ENCODE assay signal across 10 cellular contexts in genomic region chr5:139690385-139691274, GRCh38. TPM values are rescaled to one million over a fixed set of nuclear protein-coding genes. Genes with fewer than 3 reads are reported as not detected.
A peak's percentile ranks its signal among the peaks of the same experiment; 100 is the strongest.
DNase-seq lines count a peak whose midpoint lies in the region; ATAC-seq and TF ChIP-seq lines count a peak whose summit lies in the region.
"Had no signal": no experiment of that assay in that cellular context is flagged by ENCODE, and none has a peak within 500 bp of the region (broad histone marks: within the 10 kb centered on the region; RNA-seq: fewer than 3 reads in every experiment).

No MANE protein-coding gene starts in this region.

- intact Hi-C loops in A673 (cut with micrococcal nuclease; ENCODE audit: unreplicated experiment): loop anchor here (1.0 kb wide), 1 partner anchor 57 kb away; no protein-coding TSS in a partner anchor
- intact Hi-C loops in dorsolateral prefrontal cortex (cut with DNase I): loop anchor here (1.0 to 10.0 kb wide), 4 partner anchors 53 to 266 kb away; no protein-coding TSS in a partner anchor

- no peaks in the 10 kb centered on the region for H3K36me3 Mint-ChIP-seq in activated T-cell treated with anti-CD3 and anti-CD28 coated beads, Interleukin-2, amount 50 U/mL, for 4 hours (ENCODE audit: insufficient read depth)
- H3K36me3 Mint-ChIP-seq: CD4-positive, alpha-beta memory T cell had no signal

- no peak overlapping the region for H3K4me3 Mint-ChIP-seq in activated T-cell treated with anti-CD3 and anti-CD28 coated beads, Interleukin-2, amount 50 U/mL, for 4 hours
- H3K4me3 Mint-ChIP-seq: CD4-positive, alpha-beta memory T cell; stimulated activated naive CD8-positive, alpha-beta T cell treated with anti-CD3 and anti-CD28 coated beads, Interleukin-15, Interleukin-2, amounts not matched to agents 100 ng/mL and 50 ng/mL, for 24 hours had no signal

- H3K4me3 ChIP-seq in A673 (ENCODE audit: low read depth, low read length, poor library complexity, severe bottlenecking): no peak overlapping the region
- H3K4me3 ChIP-seq in dorsolateral prefrontal cortex: peak overlapping the region in 9 of 59 donors; percentile 6 to 44 (median 21)

- H3K27me3 ChIP-seq in A673 (replicated peaks; ENCODE audit: insufficient read depth, low read depth, low read length, poor library complexity) (no peaks in the 10 kb centered on the region), dorsolateral prefrontal cortex (no peaks in the 10 kb centered on the region)

- H3K27ac ChIP-seq in A673 (ENCODE audit: low read depth, low read length, poor library complexity, severe bottlenecking): peak overlapping the region; percentile 52
- peak overlapping the region; percentile 13 to 100 (median 97) for H3K27ac ChIP-seq in dorsolateral prefrontal cortex

- peaks cover 2% of the 10 kb centered on the region for H3K27me3 Mint-ChIP-seq in activated T-cell treated with anti-CD3 and anti-CD28 coated beads, Interleukin-2, amount 50 U/mL, for 4 hours (ENCODE audit: low read depth)
- H3K27me3 Mint-ChIP-seq: stimulated activated naive CD8-positive, alpha-beta T cell treated with anti-CD3 and anti-CD28 coated beads, Interleukin-15, Interleukin-2, amounts not matched to agents 100 ng/mL and 50 ng/mL, for 24 hours had no signal

- no peak for ATAC-seq in GM19035 (IDR thresholded peaks at IDR 0.05; ENCODE audit: unreplicated experiment)
- ATAC-seq in activated T-cell treated with anti-CD3 and anti-CD28 coated beads, Interleukin-2, amount 50 U/mL, for 4 hours: no peak

- H3K9me3 Mint-ChIP-seq in activated T-cell treated with anti-CD3 and anti-CD28 coated beads, Interleukin-2, amount 50 U/mL, for 4 hours: no peaks in the 10 kb centered on the region
- H3K9me3 Mint-ChIP-seq: CD4-positive, alpha-beta memory T cell; stimulated activated naive CD8-positive, alpha-beta T cell treated with anti-CD3 and anti-CD28 coated beads, Interleukin-15, Interleukin-2, amounts not matched to agents 100 ng/mL and 50 ng/mL, for 24 hours had no signal

- POLR2A ChIA-PET in A673 (lab: Charles Lee; ENCODE audit: low non-redundant PET): interaction anchor here (0.6 kb wide), 1 partner anchor 229 kb away, joined by 8 read pairs; no protein-coding TSS in a partner anchor

- no TSS peak for BruUV-seq in A673 (replicated peaks; lab: Mats Ljungman, UMichigan)

- no peaks in the 10 kb centered on the region for H3K36me3 ChIP-seq in A673 (ENCODE audit: insufficient read depth, low read length, poor library complexity, severe bottlenecking)

- peaks cover 25% of the 10 kb centered on the region for H3K4me1 ChIP-seq in A673 (ENCODE audit: insufficient read depth, low read length, poor library complexity, severe bottlenecking)

- TF ChIP-seq CTCF in A673 (conservative IDR thresholded peaks at IDR 0.05; ENCODE audit: low read depth, low read length) (no peak), dorsolateral prefrontal cortex (IDR thresholded peaks at IDR 0.05 in 54 of 56, conservative IDR thresholded peaks at IDR 0.05 in 2 of 56; ENCODE audit: low read depth in 1 of 56, partially characterized antibody in 56 of 56) (peak in 9 of 56 donors; percentile 1 to 14 (median 6))

- CTCF ChIA-PET in A673 (lab: Charles Lee): interaction anchor here (1.2 to 1.8 kb wide), 4 partner anchors 55 to 75 kb away, joined by 3 to 11 read pairs (median 6); no protein-coding TSS in a partner anchor

- DNase-seq in A673 (ENCODE audit: low spot score) (peak; percentile 78), M059J (ENCODE audit: low read depth) (peak; percentile 75), dorsolateral prefrontal cortex (peak in 1 of 10 donors; percentile 70), myocyte (ENCODE audit: low read depth) (peak; percentile 81), NCI-H1436 treated with DMSO at 0.1 percent for 48 hours (lab: John Stamatoyannopoulos, UW) (no peak)
- no peak for DNase-seq in activated CD4-positive, alpha-beta T cell treated with anti-CD3 and anti-CD28 coated beads for 48 hours
- DNase-seq in activated T-cell treated with anti-CD3 and anti-CD28 coated beads, Interleukin-2, amount 50 U/mL, for 4 hours: no peak

- H3K4me1 Mint-ChIP-seq in activated T-cell treated with anti-CD3 and anti-CD28 coated beads, Interleukin-2, amount 50 U/mL, for 4 hours (ENCODE audit: low read depth): peaks cover 9% of the 10 kb centered on the region
- H3K4me1 Mint-ChIP-seq: CD4-positive, alpha-beta memory T cell had no signal

- H3K9me3 ChIP-seq in A673 (ENCODE audit: low read depth, low read length, poor library complexity, severe bottlenecking): no peaks in the 10 kb centered on the region

RNA-seq across cellular contexts. Expression of gene CXXC5, which starts 42.5 kb away (rescaled TPM):
- total RNA-seq in A673 (2021) (56.4 and 57.2 TPM in 2 replicates), dorsolateral prefrontal cortex (100 to 1,000 TPM in 83 of 120 experiments, 10 to 100 TPM in 37; 79.1 to 229 (median 108) TPM), myocyte (246 and 253 TPM in 2 replicates)
- 78.6 and 122 TPM in 2 replicates for total RNA-seq in M059J (2014; rRNA removed; shearing (Covaris generic))
- polyA plus RNA-seq in myocyte (2012): 186 TPM
- 1 to 10 TPM; 1.2 to 3.3 (median 1.4) TPM for total RNA-seq in activated T-cell treated with anti-CD3 and anti-CD28 coated beads, Interleukin-2, amount 50 U/mL, for 4 hours

Comparison
In these comparisons a context has a peak if more than half of its experiments do, and no peak if none do; other contexts are left out.
1. DNase-seq: peak in A673 (single experiment), M059J (single experiment) and myocyte (single experiment); none in NCI-H1436 treated with DMSO at 0.1 percent for 48 hours (single experiment), activated CD4-positive, alpha-beta T cell treated with anti-CD3 and anti-CD28 coated beads for 48 hours (single experiment) and activated T-cell treated with anti-CD3 and anti-CD28 coated beads, Interleukin-2, amount 50 U/mL, for 4 hours (single experiment).
2. RNA of gene CXXC5, which starts 42.5 kb away (total RNA-seq): 246 to 253 TPM in myocyte, 78.6 to 122 TPM in M059J, 79.1 to 229 TPM in dorsolateral prefrontal cortex and 56.4 to 57.2 TPM in A673; 1.2 to 3.3 TPM in activated T-cell treated with anti-CD3 and anti-CD28 coated beads, Interleukin-2, amount 50 U/mL, for 4 hours; every median in the first group is over 10 times any median in the second.